Comparison of ENCODE assay signal across 8 cellular contexts in genomic region chr20:22204801-22205200, GRCh38.
"Had no signal": no experiment of that assay in that cellular context is flagged by ENCODE, and none has a peak within 500 bp of the region (broad histone marks: within the 10 kb centered on the region; RNA-seq: fewer than 3 reads in every experiment).

No MANE protein-coding gene starts in this region.

- ATAC-seq: HCT116, K562 had no signal

- H3K9me3 ChIP-seq: HAP-1 had no signal

- H3K4me3 ChIP-seq: HAP-1, K562 had no signal

- H3K36me3 ChIP-seq: HAP-1 had no signal

- H3K27ac ChIP-seq: HL-60 had no signal

- H3K4me3 Mint-ChIP-seq: HFFc6 had no signal

- H3K4me1 ChIP-seq: HAP-1 had no signal

- H3K27ac Mint-ChIP-seq: HFFc6 had no signal

- DNase-seq: GOT3, H7, HFFc6, IMR-90 had no signal
